ENCODE assay signal across 21 cellular contexts in genomic region chr22:49431559-49431958, GRCh38.
"Had no signal": no experiment of that assay in that cellular context is flagged by ENCODE, and none has a peak within 500 bp of the region (broad histone marks: within the 10 kb centered on the region; RNA-seq: fewer than 3 reads in every experiment).

No MANE protein-coding gene starts in this region.

- ATAC-seq: activated CD8-positive, alpha-beta memory T cell treated with anti-CD3 and anti-CD28 coated beads, Interleukin-2, amount 10 ng/mL, durations not matched to agents 7 days and 5 days; T-helper 17 cell had no signal

- DNase-seq: activated B cell treated with CpG ODN at 0.5 μM for 24 hours; activated CD4-positive, alpha-beta T cell treated with anti-CD3 and anti-CD28 coated beads for 1 hour; activated CD4-positive, alpha-beta T cell treated with anti-CD3 and anti-CD28 coated beads, Interleukin-2, amount 10 ng/mL, durations not matched to agents 24 days and 14 days; activated CD4-positive, alpha-beta T cell treated with anti-CD3 and anti-CD28 coated beads, Interleukin-2, amount 50 U/mL, for 48 hours; activated CD8-positive, alpha-beta memory T cell treated with anti-CD3 and anti-CD28 coated beads, Interleukin-2, amount 10 ng/mL, durations not matched to agents 7 days and 5 days; activated effector memory CD4-positive, alpha-beta T cell treated with Interleukin-2 at 50 U/mL for 16 hours; activated naive CD4-positive, alpha-beta T cell; activated T-cell treated with anti-CD3 and anti-CD28 coated beads, Interleukin-2, amount 50 U/mL, for 24 hours; aorta; caudate nucleus; colonic mucosa; MG63; NCI-H1092; NCI-H1417; NCI-H187; NCI-H2081; NCI-H510A treated with DMSO at 0.1 percent for 48 hours; PC-9; SHP77 treated with DMSO at 0.1 percent for 48 hours; T-helper 17 cell; T-helper 9 cell had no signal
